Comparison of ENCODE assay signal across 1 cellular context in the genomic region with DNA sequence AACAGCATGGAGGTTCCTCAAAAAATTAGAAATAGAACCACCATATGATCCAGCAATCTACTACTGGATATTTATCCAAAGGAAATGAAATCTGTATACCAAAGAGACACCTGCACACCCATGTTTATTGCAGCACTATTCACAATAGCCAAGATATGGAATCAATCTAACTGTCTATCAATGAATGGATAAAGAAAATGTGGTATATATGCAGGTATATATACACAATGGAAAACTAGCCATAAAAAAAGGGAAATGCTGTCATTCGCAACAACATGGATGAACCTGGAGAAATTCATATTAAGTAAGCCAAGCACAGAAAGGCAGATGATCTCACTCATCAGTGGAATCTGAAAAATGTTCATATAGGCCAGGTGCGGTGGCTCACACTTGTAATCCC.
TF ChIP-seq lines count a peak whose summit lies in the region.

No MANE protein-coding gene starts in this region.

TF ChIP-seq in GM12878, 131 proteins besides CTCF, POLR2A, EP300 and RAD21:
- TF ChIP-seq SMARCA5 (IDR thresholded peaks at IDR 0.05) (no peak), PKNOX1 (IDR thresholded peaks at IDR 0.05) (no peak), HDAC6 (IDR thresholded peaks at IDR 0.05; ENCODE audit: unreplicated experiment) (no peak), ZNF274 (IDR thresholded peaks at IDR 0.05; ENCODE audit: insufficient read depth, insufficient read length) (no peak), RCOR1 (conservative IDR thresholded peaks at IDR 0.05; ENCODE audit: low read depth, low read length) (no peak), PAX8 (IDR thresholded peaks at IDR 0.05) (no peak), ESRRA (IDR thresholded peaks at IDR 0.05; ENCODE audit: low read length) (no peak), YBX1 (IDR thresholded peaks at IDR 0.05) (no peak), BRCA1 (IDR thresholded peaks at IDR 0.05; ENCODE audit: low read depth, low read length) (no peak), SIX5 (IDR thresholded peaks at IDR 0.05; ENCODE audit: low read depth, low read length, severe bottlenecking) (no peak), NR2C1 (IDR thresholded peaks at IDR 0.05) (no peak), ZSCAN29 (IDR thresholded peaks at IDR 0.05) (no peak), TARDBP (IDR thresholded peaks at IDR 0.05; ENCODE audit: borderline replicate concordance) (no peak), ZNF24 (IDR thresholded peaks at IDR 0.05) (no peak), SREBF1 (IDR thresholded peaks at IDR 0.05; ENCODE audit: low read length) (no peak)
- TF ChIP-seq, protein P1, sequence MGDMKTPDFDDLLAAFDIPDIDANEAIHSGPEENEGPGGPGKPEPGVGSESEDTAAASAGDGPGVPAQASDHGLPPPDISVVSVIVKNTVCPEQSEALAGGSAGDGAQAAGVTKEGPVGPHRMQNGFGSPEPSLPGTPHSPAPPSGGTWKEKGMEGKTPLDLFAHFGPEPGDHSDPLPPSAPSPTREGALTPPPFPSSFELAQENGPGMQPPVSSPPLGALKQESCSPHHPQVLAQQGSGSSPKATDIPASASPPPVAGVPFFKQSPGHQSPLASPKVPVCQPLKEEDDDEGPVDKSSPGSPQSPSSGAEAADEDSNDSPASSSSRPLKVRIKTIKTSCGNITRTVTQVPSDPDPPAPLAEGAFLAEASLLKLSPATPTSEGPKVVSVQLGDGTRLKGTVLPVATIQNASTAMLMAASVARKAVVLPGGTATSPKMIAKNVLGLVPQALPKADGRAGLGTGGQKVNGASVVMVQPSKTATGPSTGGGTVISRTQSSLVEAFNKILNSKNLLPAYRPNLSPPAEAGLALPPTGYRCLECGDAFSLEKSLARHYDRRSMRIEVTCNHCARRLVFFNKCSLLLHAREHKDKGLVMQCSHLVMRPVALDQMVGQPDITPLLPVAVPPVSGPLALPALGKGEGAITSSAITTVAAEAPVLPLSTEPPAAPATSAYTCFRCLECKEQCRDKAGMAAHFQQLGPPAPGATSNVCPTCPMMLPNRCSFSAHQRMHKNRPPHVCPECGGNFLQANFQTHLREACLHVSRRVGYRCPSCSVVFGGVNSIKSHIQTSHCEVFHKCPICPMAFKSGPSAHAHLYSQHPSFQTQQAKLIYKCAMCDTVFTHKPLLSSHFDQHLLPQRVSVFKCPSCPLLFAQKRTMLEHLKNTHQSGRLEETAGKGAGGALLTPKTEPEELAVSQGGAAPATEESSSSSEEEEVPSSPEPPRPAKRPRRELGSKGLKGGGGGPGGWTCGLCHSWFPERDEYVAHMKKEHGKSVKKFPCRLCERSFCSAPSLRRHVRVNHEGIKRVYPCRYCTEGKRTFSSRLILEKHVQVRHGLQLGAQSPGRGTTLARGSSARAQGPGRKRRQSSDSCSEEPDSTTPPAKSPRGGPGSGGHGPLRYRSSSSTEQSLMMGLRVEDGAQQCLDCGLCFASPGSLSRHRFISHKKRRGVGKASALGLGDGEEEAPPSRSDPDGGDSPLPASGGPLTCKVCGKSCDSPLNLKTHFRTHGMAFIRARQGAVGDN (IDR thresholded peaks at IDR 0.05): no peak
